In genomic region chr1:46940307-46940706, GRCh38 we compare ENCODE assay signal across 1 cellular context.
TF ChIP-seq lines count a peak whose summit lies in the region.

No MANE protein-coding gene starts in this region.

TF ChIP-seq in HepG2, 621 proteins besides CTCF, POLR2A, EP300 and RAD21 (continued from another document):
- no peak for TF ChIP-seq MAF1 (CRISPR knock-in tag; IDR thresholded peaks at IDR 0.05; ENCODE audit: borderline replicate concordance)
TF ChIP-seq in HepG2: peak in this region for 1.
